16 cellular contexts compared by ENCODE assay signal in the genomic region with DNA sequence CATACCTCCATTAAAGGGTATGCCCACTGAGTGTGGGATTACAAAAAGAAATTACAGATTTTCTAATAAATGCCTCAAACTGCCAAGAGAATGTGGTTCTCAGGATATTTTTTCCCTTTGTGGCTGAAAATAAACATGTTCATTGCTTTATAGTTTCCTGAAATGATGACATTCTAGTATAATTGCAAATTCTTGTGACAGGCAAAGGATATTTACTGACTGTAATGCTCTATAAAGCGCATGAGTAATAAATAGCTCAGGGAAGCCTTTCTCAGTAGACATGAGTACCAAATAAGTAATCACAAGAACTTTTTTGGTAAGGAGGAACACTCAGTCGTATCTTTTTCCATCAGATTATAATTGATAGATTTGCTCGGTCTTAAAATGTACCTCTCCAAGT.
A peak's percentile ranks its signal among the peaks of the same experiment; 100 is the strongest.
DNase-seq lines count a peak whose midpoint lies in the region; ATAC-seq and TF ChIP-seq lines count a peak whose summit lies in the region.
"Had no signal": no experiment of that assay in that cellular context is flagged by ENCODE, and none has a peak within 500 bp of the region (broad histone marks: within the 10 kb centered on the region; RNA-seq: fewer than 3 reads in every experiment).

No MANE protein-coding gene starts in this region.

- H3K4me3 ChIP-seq in AG09309 (ENCODE audit: control insufficient read depth, low read depth, low read length) (no peak overlapping the region), OCI-LY7 (ENCODE audit: low read depth, low read length, poor library complexity, severe bottlenecking) (peak overlapping the region; percentile 5), body of pancreas (no peak overlapping the region)
- H3K4me3 ChIP-seq: A549; BLaER1 treated with 17β-estradiol and CSF1 and Interleukin-3, amounts not matched to agents 10 nM and 100 nM; HAP-1 had no signal

- H3K4me3 Mint-ChIP-seq in naive thymus-derived CD8-positive, alpha-beta T cell: no peak overlapping the region
- H3K4me3 Mint-ChIP-seq: CD4-positive, alpha-beta memory T cell; HFFc6; IgD-negative memory B cell had no signal

- TF ChIP-seq POLR2A in body of pancreas (IDR thresholded peaks at IDR 0.05): no peak

- no peaks in the 10 kb centered on the region for H3K9me3 ChIP-seq in OCI-LY7 (ENCODE audit: low read length)
- H3K9me3 ChIP-seq in body of pancreas: no peaks in the 10 kb centered on the region
- H3K9me3 ChIP-seq: A549, HAP-1 had no signal

- intact Hi-C loops in OCI-LY7 (cut with micrococcal nuclease; ENCODE audit: unreplicated experiment) (no loop called here), body of pancreas (cut with DNase I) (no loop called here)

- no peaks in the 10 kb centered on the region for H3K79me2 ChIP-seq in OCI-LY7 (ENCODE audit: insufficient read depth, low read depth, low read length)

- H3K9me3 Mint-ChIP-seq in naive thymus-derived CD8-positive, alpha-beta T cell: peaks cover 0 to 7% (median 0%) of the 10 kb centered on the region in 9 donors
- H3K9me3 Mint-ChIP-seq: IgD-negative memory B cell had no signal

- H3K27me3 Mint-ChIP-seq in naive thymus-derived CD8-positive, alpha-beta T cell: peaks cover 0 to 8% (median 3%) of the 10 kb centered on the region in 5 donors
- H3K27me3 Mint-ChIP-seq: CD4-positive, alpha-beta memory T cell; IgD-negative memory B cell had no signal

- H3K36me3 Mint-ChIP-seq in naive thymus-derived CD8-positive, alpha-beta T cell: peaks cover 0 to 2% (median 0%) of the 10 kb centered on the region in 3 donors
- H3K36me3 Mint-ChIP-seq: CD4-positive, alpha-beta memory T cell had no signal

- peak overlapping the region; percentile 34 for H3K4me2 ChIP-seq in OCI-LY7 (ENCODE audit: low read length)
- H3K4me2 ChIP-seq: A549 had no signal

- TF ChIP-seq CTCF in AG09309 (IDR thresholded peaks at IDR 0.05; ENCODE audit: control insufficient read depth, insufficient read depth, low read depth, low read length, missing control alignments): no peak
- no peak for TF ChIP-seq CTCF in OCI-LY7 (conservative IDR thresholded peaks at IDR 0.05; ENCODE audit: low read length)
- TF ChIP-seq CTCF in body of pancreas (IDR thresholded peaks at IDR 0.05): no peak

- H3K9me2 ChIP-seq in OCI-LY7 (ENCODE audit: insufficient read depth, low read length): no peaks in the 10 kb centered on the region

- H3K27me3 ChIP-seq in body of pancreas: no peaks in the 10 kb centered on the region
- H3K27me3 ChIP-seq: BLaER1 treated with 17β-estradiol and CSF1 and Interleukin-3, amounts not matched to agents 10 nM and 100 nM had no signal

- no TSS peak for BruUV-seq in OCI-LY7 (replicated peaks; lab: Mats Ljungman, UMichigan)

- no peaks in the 10 kb centered on the region for H3K4me1 Mint-ChIP-seq in naive thymus-derived CD8-positive, alpha-beta T cell
- H3K4me1 Mint-ChIP-seq: CD4-positive, alpha-beta memory T cell had no signal

- CTCF ChIA-PET in OCI-LY7 (lab: Charles Lee; ENCODE audit: unreplicated experiment): no interaction called here

- peak; percentile 42 for DNase-seq in A172 (ENCODE audit: low spot score)
- DNase-seq in AG09309 (ENCODE audit: low read depth): peak; percentile 32
- no peak for DNase-seq in OCI-LY7 (ENCODE audit: low spot score)
- DNase-seq in fibroblast of peridontal ligament (ENCODE audit: extremely low read depth): peak; percentile 11
- no peak for DNase-seq in naive thymus-derived CD8-positive, alpha-beta T cell
- DNase-seq in body of pancreas: no peak
- no peak for DNase-seq in C1 segment of cervical spinal cord (lab: John Stamatoyannopoulos, UW)
- DNase-seq: AML-193; CD4-positive, alpha-beta memory T cell; DMS79 treated with DMSO at 0.1 percent for 48 hours; GDM1; HFFc6 had no signal

- peak overlapping the region; percentile 48; the same call in 1 of the 2 replicates for H2AFZ ChIP-seq in OCI-LY7 (ENCODE audit: low read length)

- H3K4me1 ChIP-seq in OCI-LY7 (ENCODE audit: insufficient read depth, low read length, poor library complexity, severe bottlenecking) (peaks cover 22% of the 10 kb centered on the region), body of pancreas (no peaks in the 10 kb centered on the region)
- H3K4me1 ChIP-seq: A549, HAP-1 had no signal

- WGBS in body of pancreas, 2 donors: 87 to 88% methylated on average over 3 of the region's 3 CpGs

- POLR2A ChIA-PET in OCI-LY7 (lab: Charles Lee): no interaction called here
- POLR2A ChIA-PET in naive thymus-derived CD8-positive, alpha-beta T cell (lab: Charles Lee): no interaction called here

- no peak overlapping the region for H3K27ac Mint-ChIP-seq in naive thymus-derived CD8-positive, alpha-beta T cell
- H3K27ac Mint-ChIP-seq: HFFc6 had no signal

- H3K36me3 ChIP-seq in OCI-LY7 (ENCODE audit: insufficient read depth, low read length) (no peaks in the 10 kb centered on the region; the same call in 1 of the 2 replicates), body of pancreas (replicated peaks in 1 of 2; ENCODE audit: insufficient read depth in 1 of 2, low read depth in 2 of 2) (no peaks in the 10 kb centered on the region)
- H3K36me3 ChIP-seq: BLaER1 treated with 17β-estradiol and CSF1 and Interleukin-3, amounts not matched to agents 10 nM and 100 nM; HAP-1 had no signal

- H4K20me1 ChIP-seq in OCI-LY7 (ENCODE audit: insufficient read depth, low read length): no peaks in the 10 kb centered on the region
- H4K20me1 ChIP-seq: BLaER1 treated with 17β-estradiol and CSF1 and Interleukin-3, amounts not matched to agents 10 nM and 100 nM had no signal

- ATAC-seq in naive thymus-derived CD8-positive, alpha-beta T cell: no peak
- no peak for ATAC-seq in body of pancreas
- ATAC-seq: A549 had no signal

- H3K27ac ChIP-seq in OCI-LY7 (ENCODE audit: low read depth, low read length, poor library complexity, severe bottlenecking) (peak overlapping the region; percentile 64), body of pancreas (no peak overlapping the region)
- H3K27ac ChIP-seq: A549; BLaER1 treated with 17β-estradiol and CSF1 and Interleukin-3, amounts not matched to agents 10 nM and 100 nM had no signal

Comparison
In these comparisons a context has a peak if more than half of its experiments do, and no peak if none do; other contexts are left out.
1. DNase-seq: peak in A172 (single experiment), AG09309 (single experiment) and fibroblast of peridontal ligament (single experiment); none in OCI-LY7 (single experiment), naive thymus-derived CD8-positive, alpha-beta T cell (0 of 10), body of pancreas (0 of 4) and C1 segment of cervical spinal cord (0 of 14).